ENCODE assay signal across 9 cellular contexts in genomic region chr2:161426788-161427412, GRCh38. TPM values are rescaled to one million over a fixed set of nuclear protein-coding genes. Genes with fewer than 3 reads are reported as not detected.
DNase-seq lines count a peak whose midpoint lies in the region; ATAC-seq and TF ChIP-seq lines count a peak whose summit lies in the region.
"Had no signal": no experiment of that assay in that cellular context is flagged by ENCODE, and none has a peak within 500 bp of the region (broad histone marks: within the 10 kb centered on the region; RNA-seq: fewer than 3 reads in every experiment).

No MANE protein-coding gene starts in this region.

- H3K4me1 Mint-ChIP-seq in GM23338: peaks cover 28% of the 10 kb centered on the region
- peaks cover 21% of the 10 kb centered on the region for H3K4me1 Mint-ChIP-seq in chondrocyte (ENCODE audit: low read depth)

- peaks cover 100% of the 10 kb centered on the region for H3K27me3 ChIP-seq in GM23338 (ENCODE audit: insufficient read depth)

- H3K4me3 Mint-ChIP-seq in GM23338 (peak overlapping the region; percentile 79), chondrocyte (ENCODE audit: unreplicated experiment) (peak overlapping the region; percentile 63)

- H3K27ac Mint-ChIP-seq in GM23338 (no peak overlapping the region), chondrocyte (ENCODE audit: unreplicated experiment) (no peak overlapping the region)

- H3K4me3 ChIP-seq in GM23338: peak overlapping the region; percentile 54
- H3K4me3 ChIP-seq in mesodermal cell (ENCODE audit: extremely low read depth, insufficient read depth, low read length, poor library complexity, severe bottlenecking): peak overlapping the region; percentile 20

- DNase-seq in AG08395 (ENCODE audit: low spot score) (peak; percentile 54), GM23338 (ENCODE audit: low spot score) (peak; percentile 43), chondrocyte (ENCODE audit: low spot score) (no peak), DMS79 treated with DMSO at 0.1 percent for 48 hours (lab: John Stamatoyannopoulos, UW) (no peak), kidney glomerular epithelial cell (lab: John Stamatoyannopoulos, UW) (no peak)
- DNase-seq: GDM1 had no signal

- H3K27me3 Mint-ChIP-seq in GM23338 (ENCODE audit: insufficient read depth, low read depth, poor library complexity) (peaks cover 77% of the 10 kb centered on the region), chondrocyte (ENCODE audit: low read depth) (peaks cover 73% of the 10 kb centered on the region)

- peak overlapping the region; percentile 95 for H2AFZ ChIP-seq in GM23338

- H3K4me2 ChIP-seq in GM23338: peak overlapping the region; percentile 78

- H4K20me1 ChIP-seq in GM23338 (replicated peaks; ENCODE audit: insufficient read depth): peaks cover 20% of the 10 kb centered on the region

- no peaks in the 10 kb centered on the region for H3K9me3 Mint-ChIP-seq in GM23338
- H3K9me3 Mint-ChIP-seq in chondrocyte (ENCODE audit: low read depth): peaks cover 8% of the 10 kb centered on the region

- ATAC-seq in GM23338 (peak; percentile 33), HG02852 (IDR thresholded peaks at IDR 0.05; ENCODE audit: unreplicated experiment) (no peak), HG03196 (IDR thresholded peaks at IDR 0.05; ENCODE audit: unreplicated experiment) (no peak)

- no peaks in the 10 kb centered on the region for H3K9me2 ChIP-seq in GM23338 (ENCODE audit: insufficient read depth)

- no peaks in the 10 kb centered on the region; the same call in 2 of the 3 replicates for H3K36me3 Mint-ChIP-seq in GM23338 (ENCODE audit: low read depth)
- H3K36me3 Mint-ChIP-seq in chondrocyte (ENCODE audit: low read depth): peaks cover 13% of the 10 kb centered on the region

- no peak overlapping the region for H3K27ac ChIP-seq in GM23338 (ENCODE audit: low read depth)
- H3K27ac ChIP-seq in mesodermal cell (ENCODE audit: low read depth, low read length, severe bottlenecking): no peak overlapping the region

- no peaks in the 10 kb centered on the region for H3K79me2 ChIP-seq in GM23338 (replicated peaks; ENCODE audit: insufficient read depth)

- TF ChIP-seq CTCF in GM23338 (conservative IDR thresholded peaks at IDR 0.05; ENCODE audit: low read depth in 2 of 2): peak; percentile 43 to 58
- peak; percentile 80 for TF ChIP-seq CTCF in chondrocyte (IDR thresholded peaks at IDR 0.05)

- H3F3A ChIP-seq in GM23338 (replicated peaks; ENCODE audit: low read depth): peaks cover 31% of the 10 kb centered on the region; the same call in 1 of the 2 replicates

- H3K4me1 ChIP-seq in GM23338 (ENCODE audit: insufficient read depth): peaks cover 17% of the 10 kb centered on the region
- H3K4me1 ChIP-seq in mesodermal cell (ENCODE audit: control insufficient read depth, insufficient read depth, low read length, poor library complexity, severe bottlenecking): no peaks in the 10 kb centered on the region

- H3K9me3 ChIP-seq in mesodermal cell (ENCODE audit: control insufficient read depth, low read length): no peaks in the 10 kb centered on the region

- H3K36me3 ChIP-seq in GM23338 (ENCODE audit: insufficient read depth) (no peaks in the 10 kb centered on the region), mesodermal cell (ENCODE audit: control insufficient read depth, insufficient read depth, low read length) (no peaks in the 10 kb centered on the region)

- 1 to 3% methylated on average over 35 to 44 of the region's 48 CpGs for WGBS in mesodermal cell (ENCODE audit: insufficient coverage in 2 of 2), 2 experiments

TF ChIP-seq in GM23338, 12 proteins besides CTCF, POLR2A, EP300 and RAD21:
- TF ChIP-seq EZH2phosphoT487 (IDR thresholded peaks at IDR 0.05; ENCODE audit: unreplicated experiment): peak; percentile 22
- no peak for TF ChIP-seq ZNF462 (CRISPR knock-in tag; IDR thresholded peaks at IDR 0.05)
- TF ChIP-seq EZH2 (IDR thresholded peaks at IDR 0.05; ENCODE audit: low read depth, unreplicated experiment): peak; percentile 84

RNA-seq across cellular contexts. Expression of gene TBR1, which starts 10.8 kb away (rescaled TPM):
- total RNA-seq in GM23338 (2014; rRNA removed; shearing (Covaris generic)): not detected in 2 replicates
- polyA plus RNA-seq in GM23338 (2016; fragmentation: Nextera tagmentation; extraction: Ambion mirVana): not detected in 2 replicates
- not detected in 3 replicates for total RNA-seq in chondrocyte
- polyA plus RNA-seq in mesodermal cell (2013, experiment 1 of 2): not detected
- not detected for polyA plus RNA-seq in mesodermal cell (2013, experiment 2 of 2)

Comparison
In these comparisons a context has a peak if more than half of its experiments do, and no peak if none do; other contexts are left out.
1. DNase-seq: peak in AG08395 (single experiment) and GM23338 (single experiment); none in chondrocyte (single experiment), DMS79 treated with DMSO at 0.1 percent for 48 hours (single experiment) and kidney glomerular epithelial cell (single experiment).